ENCODE assay signal across 8 cellular contexts in genomic region chr12:112100500-112100899, GRCh38. TPM values are rescaled to one million over a fixed set of nuclear protein-coding genes. Genes with fewer than 3 reads are reported as not detected.
DNase-seq lines count a peak whose midpoint lies in the region; ATAC-seq lines count a peak whose summit lies in the region.
"Not testable (repeated sequence)": the region's sequence is repeated elsewhere in the genome, so short reads cannot be mapped to it uniquely, and the experiment has no call there.

No MANE protein-coding gene starts in this region.

- peaks cover 24% of the 10 kb centered on the region for H3K36me3 Mint-ChIP-seq in CD4-positive, CD25-positive, alpha-beta regulatory T cell
- not testable (repeated sequence) for H3K36me3 Mint-ChIP-seq in T-helper 17 cell (ENCODE audit: low read depth)
- peaks cover 97% of the 10 kb centered on the region for H3K36me3 Mint-ChIP-seq in activated T-helper 17 cell treated with anti-CD3 and anti-CD28 coated beads, Interleukin-2, amount 50 U/mL, for 72 hours (ENCODE audit: low read depth)
- H3K36me3 Mint-ChIP-seq in activated naive CD8-positive, alpha-beta T cell treated with anti-CD3 and anti-CD28 coated beads, Interleukin-2, amount 50 U/mL, for 24 hours (ENCODE audit: low read depth): peaks cover 59% of the 10 kb centered on the region
- H3K36me3 Mint-ChIP-seq in dendritic cell treated with granulocyte-macrophage colony-stimulating factor and Interleukin-4, amounts not matched to agents 40 ng/mL and 50 ng/mL, for 4 days (ENCODE audit: low read depth): peaks cover 89% of the 10 kb centered on the region
- H3K36me3 Mint-ChIP-seq in stimulated activated naive B cell treated with anti-CD40 and anti-IgM and Interleukin-4, amounts not matched to agents 10 μg/mL and 1 μg/mL and 100 μg/mL, for 72 hours: peaks cover 33 to 61% of the 10 kb centered on the region in 2 donors

- not testable (repeated sequence) for ATAC-seq in CD4-positive, CD25-positive, alpha-beta regulatory T cell (ENCODE audit: low read depth in 2 of 2); T-helper 17 cell; activated T-helper 17 cell treated with anti-CD3 and anti-CD28 coated beads, Interleukin-2, amount 50 U/mL, for 72 hours (replicated peaks); activated naive CD8-positive, alpha-beta T cell treated with anti-CD3 and anti-CD28 coated beads, Interleukin-2, amount 50 U/mL, for 24 hours; left lobe of liver; stimulated activated naive B cell treated with anti-CD40 and anti-IgM and Interleukin-4, amounts not matched to agents 10 μg/mL and 1 μg/mL and 100 μg/mL, for 72 hours (replicated peaks)

- not testable (repeated sequence) for H3K79me2 ChIP-seq in trophoblast cell (ENCODE audit: control insufficient read depth, insufficient read depth, low read length, poor library complexity)

- not testable (repeated sequence) for H3K27ac ChIP-seq in CD4-positive, CD25-positive, alpha-beta regulatory T cell (ENCODE audit: insufficient read depth, low read length, poor library complexity, severe bottlenecking); trophoblast cell (ENCODE audit: low read depth, low read length)

- not testable (repeated sequence) for H3K27me3 ChIP-seq in CD4-positive, CD25-positive, alpha-beta regulatory T cell (ENCODE audit: control insufficient read depth, insufficient read depth, low read length); trophoblast cell (ENCODE audit: insufficient read depth, low read length)

- H3K4ac ChIP-seq in trophoblast cell (ENCODE audit: low read depth, low read length): peak overlapping the region; percentile 47

- not testable (repeated sequence) for H4K12ac ChIP-seq in trophoblast cell (ENCODE audit: low read depth, low read length)

- not testable (repeated sequence) for H3K79me1 ChIP-seq in trophoblast cell (ENCODE audit: low read length)

- not testable (repeated sequence) for H3K14ac ChIP-seq in trophoblast cell (ENCODE audit: low read length)

- not testable (repeated sequence) for H3K27me3 Mint-ChIP-seq in CD4-positive, CD25-positive, alpha-beta regulatory T cell; T-helper 17 cell; activated T-helper 17 cell treated with anti-CD3 and anti-CD28 coated beads, Interleukin-2, amount 50 U/mL, for 72 hours; activated naive CD8-positive, alpha-beta T cell treated with anti-CD3 and anti-CD28 coated beads, Interleukin-2, amount 50 U/mL, for 24 hours; dendritic cell treated with granulocyte-macrophage colony-stimulating factor and Interleukin-4, amounts not matched to agents 40 ng/mL and 50 ng/mL, for 4 days; stimulated activated naive B cell treated with anti-CD40 and anti-IgM and Interleukin-4, amounts not matched to agents 10 μg/mL and 1 μg/mL and 100 μg/mL, for 72 hours

- intact Hi-C loops in dendritic cell treated with granulocyte-macrophage colony-stimulating factor and Interleukin-4, amounts not matched to agents 40 ng/mL and 50 ng/mL, for 4 days (cut with micrococcal nuclease): not testable (repeated sequence)

- not testable (repeated sequence) for H2BK12ac ChIP-seq in trophoblast cell (ENCODE audit: low read length)

- H2BK120ac ChIP-seq in trophoblast cell (ENCODE audit: insufficient read depth, low read length, poor library complexity): not testable (repeated sequence)

- not testable (repeated sequence) for H3K23ac ChIP-seq in trophoblast cell (ENCODE audit: low read length)

- not testable (repeated sequence) for H3K4me3 ChIP-seq in CD4-positive, CD25-positive, alpha-beta regulatory T cell (ENCODE audit: low read depth, low read length); trophoblast cell (ENCODE audit: low read depth, low read length)

- not testable (repeated sequence) for DNase-seq in CD4-positive, CD25-positive, alpha-beta regulatory T cell; T-helper 17 cell; activated naive CD8-positive, alpha-beta T cell treated with anti-CD3 and anti-CD28 coated beads, Interleukin-2, amount 50 U/mL, for 24 hours; trophoblast cell; stimulated activated naive B cell treated with anti-CD40 and anti-IgM and Interleukin-4, amounts not matched to agents 10 μg/mL and 1 μg/mL and 100 μg/mL, for 72 hours
- DNase-seq in left lobe of liver (ENCODE audit: low spot score): peak; percentile 29

- peak overlapping the region in 2 of 3 donors; percentile 48 to 95 for H3K27ac Mint-ChIP-seq in CD4-positive, CD25-positive, alpha-beta regulatory T cell
- peak overlapping the region; percentile 84 for H3K27ac Mint-ChIP-seq in T-helper 17 cell
- H3K27ac Mint-ChIP-seq in activated T-helper 17 cell treated with anti-CD3 and anti-CD28 coated beads, Interleukin-2, amount 50 U/mL, for 72 hours: peak overlapping the region; percentile 29
- peak overlapping the region; percentile 56 for H3K27ac Mint-ChIP-seq in activated naive CD8-positive, alpha-beta T cell treated with anti-CD3 and anti-CD28 coated beads, Interleukin-2, amount 50 U/mL, for 24 hours
- peak overlapping the region; percentile 66 for H3K27ac Mint-ChIP-seq in dendritic cell treated with granulocyte-macrophage colony-stimulating factor and Interleukin-4, amounts not matched to agents 40 ng/mL and 50 ng/mL, for 4 days
- H3K27ac Mint-ChIP-seq in stimulated activated naive B cell treated with anti-CD40 and anti-IgM and Interleukin-4, amounts not matched to agents 10 μg/mL and 1 μg/mL and 100 μg/mL, for 72 hours: peak overlapping the region; percentile 83

- H2AK5ac ChIP-seq in trophoblast cell (ENCODE audit: low read length): not testable (repeated sequence)

- not testable (repeated sequence) for H3K9ac ChIP-seq in trophoblast cell (ENCODE audit: low read length)

- WGBS in trophoblast cell (ENCODE audit: extremely low coverage, insufficient coverage, insufficient read length): no CpG with 5 or more reads among the region's 15 CpGs

- not testable (repeated sequence) for H3K4me3 Mint-ChIP-seq in CD4-positive, CD25-positive, alpha-beta regulatory T cell; T-helper 17 cell; activated T-helper 17 cell treated with anti-CD3 and anti-CD28 coated beads, Interleukin-2, amount 50 U/mL, for 72 hours; activated naive CD8-positive, alpha-beta T cell treated with anti-CD3 and anti-CD28 coated beads, Interleukin-2, amount 50 U/mL, for 24 hours; dendritic cell treated with granulocyte-macrophage colony-stimulating factor and Interleukin-4, amounts not matched to agents 40 ng/mL and 50 ng/mL, for 4 days; stimulated activated naive B cell treated with anti-CD40 and anti-IgM and Interleukin-4, amounts not matched to agents 10 μg/mL and 1 μg/mL and 100 μg/mL, for 72 hours

- not testable (repeated sequence) for H2AFZ ChIP-seq in trophoblast cell (ENCODE audit: insufficient read depth, low read length, poor library complexity)

- not testable (repeated sequence) for H4K91ac ChIP-seq in trophoblast cell (ENCODE audit: low read depth, low read length)

- not testable (repeated sequence) for H3K4me2 ChIP-seq in trophoblast cell (ENCODE audit: low read length)

- not testable (repeated sequence) for H2BK5ac ChIP-seq in trophoblast cell (ENCODE audit: low read depth, low read length, poor library complexity)

- not testable (repeated sequence) for H3K9me3 ChIP-seq in CD4-positive, CD25-positive, alpha-beta regulatory T cell (ENCODE audit: control insufficient read depth in 2 of 2, low read length in 2 of 2); T-helper 17 cell (ENCODE audit: control insufficient read depth, low read length, poor library complexity, severe bottlenecking); trophoblast cell (ENCODE audit: insufficient read depth, low read depth, low read length)

- H3K9me3 Mint-ChIP-seq in CD4-positive, CD25-positive, alpha-beta regulatory T cell; activated T-helper 17 cell treated with anti-CD3 and anti-CD28 coated beads, Interleukin-2, amount 50 U/mL, for 72 hours; activated naive CD8-positive, alpha-beta T cell treated with anti-CD3 and anti-CD28 coated beads, Interleukin-2, amount 50 U/mL, for 24 hours; dendritic cell treated with granulocyte-macrophage colony-stimulating factor and Interleukin-4, amounts not matched to agents 40 ng/mL and 50 ng/mL, for 4 days; stimulated activated naive B cell treated with anti-CD40 and anti-IgM and Interleukin-4, amounts not matched to agents 10 μg/mL and 1 μg/mL and 100 μg/mL, for 72 hours: not testable (repeated sequence)

- H3K36me3 ChIP-seq in CD4-positive, CD25-positive, alpha-beta regulatory T cell (ENCODE audit: control insufficient read depth, insufficient read depth, low read length): peaks cover 26% of the 10 kb centered on the region
- H3K36me3 ChIP-seq in trophoblast cell (ENCODE audit: control insufficient read depth in 1 of 2, insufficient read depth in 2 of 2, low read length in 2 of 2): peaks cover 12 to 13% of the 10 kb centered on the region in 2 experiments

- not testable (repeated sequence) for H4K8ac ChIP-seq in trophoblast cell (ENCODE audit: low read depth, low read length)

- H3K18ac ChIP-seq in trophoblast cell (ENCODE audit: low read length): not testable (repeated sequence)

- H3K4me1 Mint-ChIP-seq in CD4-positive, CD25-positive, alpha-beta regulatory T cell: peaks cover 14 to 69% (median 54%) of the 10 kb centered on the region in 4 donors
- peaks cover 30% of the 10 kb centered on the region for H3K4me1 Mint-ChIP-seq in T-helper 17 cell
- peaks cover 33% of the 10 kb centered on the region for H3K4me1 Mint-ChIP-seq in activated T-helper 17 cell treated with anti-CD3 and anti-CD28 coated beads, Interleukin-2, amount 50 U/mL, for 72 hours
- H3K4me1 Mint-ChIP-seq in activated naive CD8-positive, alpha-beta T cell treated with anti-CD3 and anti-CD28 coated beads, Interleukin-2, amount 50 U/mL, for 24 hours: peaks cover 56% of the 10 kb centered on the region
- peaks cover 54% of the 10 kb centered on the region for H3K4me1 Mint-ChIP-seq in dendritic cell treated with granulocyte-macrophage colony-stimulating factor and Interleukin-4, amounts not matched to agents 40 ng/mL and 50 ng/mL, for 4 days (ENCODE audit: low read depth)
- peaks cover 33 to 66% of the 10 kb centered on the region in 2 donors for H3K4me1 Mint-ChIP-seq in stimulated activated naive B cell treated with anti-CD40 and anti-IgM and Interleukin-4, amounts not matched to agents 10 μg/mL and 1 μg/mL and 100 μg/mL, for 72 hours

- H3K4me1 ChIP-seq in CD4-positive, CD25-positive, alpha-beta regulatory T cell (ENCODE audit: control insufficient read depth, insufficient read depth, low read length, poor library complexity, severe bottlenecking): peaks cover 14% of the 10 kb centered on the region
- H3K4me1 ChIP-seq in trophoblast cell (ENCODE audit: control insufficient read depth in 1 of 2, insufficient read depth in 2 of 2, low read length in 2 of 2): not testable (repeated sequence)

RNA-seq across cellular contexts. Expression of gene NAA25, which starts 8.1 kb away (rescaled TPM):
- 27.9 TPM for total RNA-seq in CD4-positive, CD25-positive, alpha-beta regulatory T cell
- polyA plus RNA-seq in CD4-positive, CD25-positive, alpha-beta regulatory T cell: 10 to 100 TPM in 3 of 4 donors, 1 to 10 TPM in 1; 8.0 to 19.0 (median 12.6) TPM
- total RNA-seq in T-helper 17 cell: 10 to 100 TPM; 29.9 to 34.7 TPM
- total RNA-seq in activated T-helper 17 cell treated with anti-CD3 and anti-CD28 coated beads, Interleukin-2, amount 50 U/mL, for 72 hours: 10 to 100 TPM; 37.0 to 45.7 TPM
- total RNA-seq in left lobe of liver: 7.6 TPM
- polyA plus RNA-seq in trophoblast cell (2013): 17.0 and 19.3 TPM in 2 replicates

RNA-seq across cellular contexts. Expression of gene TRAFD1, which starts 24.9 kb away (rescaled TPM):
- total RNA-seq in CD4-positive, CD25-positive, alpha-beta regulatory T cell: 43.4 TPM
- polyA plus RNA-seq in CD4-positive, CD25-positive, alpha-beta regulatory T cell: 10 to 100 TPM; 73.5 to 95.7 (median 83.0) TPM
- total RNA-seq in T-helper 17 cell (10 to 100 TPM; 24.3 to 26.2 TPM), left lobe of liver (9.8 TPM)
- 10 to 100 TPM; 29.7 to 50.0 TPM for total RNA-seq in activated T-helper 17 cell treated with anti-CD3 and anti-CD28 coated beads, Interleukin-2, amount 50 U/mL, for 72 hours
- polyA plus RNA-seq in trophoblast cell (2013): 15.0 and 16.1 TPM in 2 replicates

Comparison
In these comparisons a context has a peak if more than half of its experiments do, and no peak if none do; other contexts are left out.
1. H3K27ac Mint-ChIP-seq: peak in every context shown above with its lines; median percentile 84 in T-helper 17 cell; 83 in stimulated activated naive B cell treated with anti-CD40 and anti-IgM and Interleukin-4, amounts not matched to agents 10 μg/mL and 1 μg/mL and 100 μg/mL, for 72 hours; 72 in CD4-positive, CD25-positive, alpha-beta regulatory T cell; 66 in dendritic cell treated with granulocyte-macrophage colony-stimulating factor and Interleukin-4, amounts not matched to agents 40 ng/mL and 50 ng/mL, for 4 days; 56 in activated naive CD8-positive, alpha-beta T cell treated with anti-CD3 and anti-CD28 coated beads, Interleukin-2, amount 50 U/mL, for 24 hours; 29 in activated T-helper 17 cell treated with anti-CD3 and anti-CD28 coated beads, Interleukin-2, amount 50 U/mL, for 72 hours.